ENCODE assay signal across 8 cellular contexts in the genomic region with DNA sequence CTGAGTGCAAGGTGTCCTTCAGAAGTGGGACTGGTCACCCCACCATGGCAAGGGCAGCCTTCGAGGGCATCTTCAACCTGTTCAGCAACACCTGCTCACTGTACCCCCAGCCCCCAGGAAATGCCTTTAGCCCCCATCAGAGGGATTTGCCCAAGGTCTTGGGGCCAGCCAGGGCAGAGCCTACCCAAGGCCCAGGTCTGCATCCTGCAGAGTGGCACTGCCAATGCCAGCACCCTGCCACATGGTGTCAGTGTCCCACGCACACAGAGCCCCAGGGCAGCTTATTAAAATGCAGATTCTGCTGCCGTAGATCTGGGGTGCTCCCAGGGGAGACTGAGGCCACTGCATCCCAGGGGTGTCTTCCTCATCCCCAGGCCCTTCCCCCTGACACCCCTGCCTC.
A peak's percentile ranks its signal among the peaks of the same experiment; 100 is the strongest.
DNase-seq lines count a peak whose midpoint lies in the region; ATAC-seq, FAIRE-seq and TF ChIP-seq lines count a peak whose summit lies in the region.

No MANE protein-coding gene starts in this region.

- WGBS in heart right ventricle, 2 donors = 42 to 44% methylated on average over 3 of the region's 3 CpGs

- H3K9me3 ChIP-seq in AG04450 (ENCODE audit: control insufficient read depth, insufficient read depth, low read length) = no peaks in the 10 kb centered on the region
- H3K9me3 ChIP-seq in heart right ventricle = no peaks in the 10 kb centered on the region

- H3K27me3 ChIP-seq in AG04450 (ENCODE audit: control insufficient read depth, insufficient read depth, low read length) (no peaks in the 10 kb centered on the region), heart right ventricle (no peaks in the 10 kb centered on the region)

- TF ChIP-seq POLR2A in GM12891 (IDR thresholded peaks at IDR 0.05; ENCODE audit: low read depth, low read length) = no peak

- TF ChIP-seq CTCF in AG04450 (IDR thresholded peaks at IDR 0.05; ENCODE audit: low read depth, low read length) = peak; percentile 21; the same call in 1 of the 2 replicates
- peak; percentile 59 for TF ChIP-seq CTCF in GM12873 (IDR thresholded peaks at IDR 0.05; ENCODE audit: insufficient read depth, low read depth, low read length, missing control alignments)
- peak in 6 of 9 donors; percentile 16 to 31 (median 28) for TF ChIP-seq CTCF in heart right ventricle (IDR thresholded peaks at IDR 0.05)

- intact Hi-C loops in heart right ventricle (cut with DNase I) = no loop called here

- H3K4me3 ChIP-seq in AG04450 (ENCODE audit: low read depth, low read length) = no peak overlapping the region
- H3K4me3 ChIP-seq in heart right ventricle = no peak overlapping the region

- H3K27ac ChIP-seq in AG04450 (ENCODE audit: low read depth, low read length) = no peak overlapping the region
- no peak overlapping the region for H3K27ac ChIP-seq in heart right ventricle

- H3K4me1 ChIP-seq in heart right ventricle = no peaks in the 10 kb centered on the region

- POLR2A ChIA-PET in AG04450 (lab: Yijun Ruan, JAX) = no interaction called here

- peaks cover 0 to 3% (median 0%) of the 10 kb centered on the region in 9 donors for H3K36me3 ChIP-seq in heart right ventricle

- CTCF ChIA-PET in AG04450 (lab: Charles Lee) = interaction anchor here (0.6 kb wide), 1 partner anchor 300 kb away, joined by 3 read pairs; no protein-coding TSS in a partner anchor

- ATAC-seq in SK-N-SH treated with all-trans-retinoic acid at 6 μM for 48 hours (peak; percentile 67), heart right ventricle (peak in 6 of 8 donors; percentile 28 to 63 (median 44))

- no peak for DNase-seq in AG04450 (ENCODE audit: low read depth, low spot score)
- DNase-seq in heart right ventricle = no peak
- DNase-seq in GM12891 (ENCODE audit: insufficient read length, low spot score) = no peak
- no peak for DNase-seq in iPS-NIHi7 (ENCODE audit: extremely low spot score)
- no peak for DNase-seq in kidney glomerular epithelial cell (lab: John Stamatoyannopoulos, UW)
- no peak for DNase-seq in DMS153 treated with DMSO at 0.1 percent for 48 hours (lab: John Stamatoyannopoulos, UW; ENCODE audit: unreplicated experiment)

- FAIRE-seq in GM12891 (lab: Jason Lieb, UNC) = no peak

TF ChIP-seq in SK-N-SH treated with all-trans-retinoic acid at 6 μM for 48 hours, 23 proteins besides CTCF, POLR2A, EP300 and RAD21 (continues in another document):
- TF ChIP-seq CSDC2 (CRISPR knock-in tag; IDR thresholded peaks at IDR 0.05) = no peak
- no peak for TF ChIP-seq ZNF70 (CRISPR knock-in tag; IDR thresholded peaks at IDR 0.05)
- TF ChIP-seq SNAI2 (CRISPR knock-in tag; IDR thresholded peaks at IDR 0.05) = no peak
- TF ChIP-seq, protein P1, sequence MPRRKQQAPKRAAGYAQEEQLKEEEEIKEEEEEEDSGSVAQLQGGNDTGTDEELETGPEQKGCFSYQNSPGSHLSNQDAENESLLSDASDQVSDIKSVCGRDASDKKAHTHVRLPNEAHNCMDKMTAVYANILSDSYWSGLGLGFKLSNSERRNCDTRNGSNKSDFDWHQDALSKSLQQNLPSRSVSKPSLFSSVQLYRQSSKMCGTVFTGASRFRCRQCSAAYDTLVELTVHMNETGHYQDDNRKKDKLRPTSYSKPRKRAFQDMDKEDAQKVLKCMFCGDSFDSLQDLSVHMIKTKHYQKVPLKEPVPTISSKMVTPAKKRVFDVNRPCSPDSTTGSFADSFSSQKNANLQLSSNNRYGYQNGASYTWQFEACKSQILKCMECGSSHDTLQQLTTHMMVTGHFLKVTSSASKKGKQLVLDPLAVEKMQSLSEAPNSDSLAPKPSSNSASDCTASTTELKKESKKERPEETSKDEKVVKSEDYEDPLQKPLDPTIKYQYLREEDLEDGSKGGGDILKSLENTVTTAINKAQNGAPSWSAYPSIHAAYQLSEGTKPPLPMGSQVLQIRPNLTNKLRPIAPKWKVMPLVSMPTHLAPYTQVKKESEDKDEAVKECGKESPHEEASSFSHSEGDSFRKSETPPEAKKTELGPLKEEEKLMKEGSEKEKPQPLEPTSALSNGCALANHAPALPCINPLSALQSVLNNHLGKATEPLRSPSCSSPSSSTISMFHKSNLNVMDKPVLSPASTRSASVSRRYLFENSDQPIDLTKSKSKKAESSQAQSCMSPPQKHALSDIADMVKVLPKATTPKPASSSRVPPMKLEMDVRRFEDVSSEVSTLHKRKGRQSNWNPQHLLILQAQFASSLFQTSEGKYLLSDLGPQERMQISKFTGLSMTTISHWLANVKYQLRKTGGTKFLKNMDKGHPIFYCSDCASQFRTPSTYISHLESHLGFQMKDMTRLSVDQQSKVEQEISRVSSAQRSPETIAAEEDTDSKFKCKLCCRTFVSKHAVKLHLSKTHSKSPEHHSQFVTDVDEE (CRISPR knock-in tag; IDR thresholded peaks at IDR 0.05) = no peak
- no peak for TF ChIP-seq BACH2 (CRISPR knock-in tag; IDR thresholded peaks at IDR 0.05; ENCODE audit: borderline replicate concordance)
- TF ChIP-seq, protein P2, sequence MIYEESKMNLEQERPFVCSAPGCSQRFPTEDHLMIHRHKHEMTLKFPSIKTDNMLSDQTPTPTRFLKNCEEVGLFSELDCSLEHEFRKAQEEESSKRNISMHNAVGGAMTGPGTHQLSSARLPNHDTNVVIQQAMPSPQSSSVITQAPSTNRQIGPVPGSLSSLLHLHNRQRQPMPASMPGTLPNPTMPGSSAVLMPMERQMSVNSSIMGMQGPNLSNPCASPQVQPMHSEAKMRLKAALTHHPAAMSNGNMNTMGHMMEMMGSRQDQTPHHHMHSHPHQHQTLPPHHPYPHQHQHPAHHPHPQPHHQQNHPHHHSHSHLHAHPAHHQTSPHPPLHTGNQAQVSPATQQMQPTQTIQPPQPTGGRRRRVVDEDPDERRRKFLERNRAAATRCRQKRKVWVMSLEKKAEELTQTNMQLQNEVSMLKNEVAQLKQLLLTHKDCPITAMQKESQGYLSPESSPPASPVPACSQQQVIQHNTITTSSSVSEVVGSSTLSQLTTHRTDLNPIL (CRISPR knock-in tag; IDR thresholded peaks at IDR 0.05; ENCODE audit: low read depth) = no peak
- no peak for TF ChIP-seq PPARA (CRISPR knock-in tag; IDR thresholded peaks at IDR 0.05; ENCODE audit: borderline replicate concordance)

TF ChIP-seq in GM12891, 5 proteins besides CTCF, POLR2A, EP300 and RAD21:
- TF ChIP-seq SPI1 (IDR thresholded peaks at IDR 0.05; ENCODE audit: low read depth, low read length) (no peak), PAX5 (IDR thresholded peaks at IDR 0.05; ENCODE audit: insufficient read depth, low read length, severe bottlenecking) (no peak), TAF1 (IDR thresholded peaks at IDR 0.05; ENCODE audit: low read depth, low read length) (no peak), POLR2AphosphoS5 (IDR thresholded peaks at IDR 0.05; ENCODE audit: low read depth, low read length) (no peak), POU2F2 (IDR thresholded peaks at IDR 0.05; ENCODE audit: low read depth, low read length) (no peak)
